ENCODE assay signal across 1 cellular context in genomic region chrX:1162119-1162916, GRCh38.
A peak's percentile ranks its signal among the peaks of the same experiment; 100 is the strongest.
TF ChIP-seq lines count a peak whose summit lies in the region.

No MANE protein-coding gene starts in this region.

TF ChIP-seq in K562, 482 proteins besides CTCF, POLR2A, EP300 and RAD21 (continued from another document):
- TF ChIP-seq, protein P1, sequence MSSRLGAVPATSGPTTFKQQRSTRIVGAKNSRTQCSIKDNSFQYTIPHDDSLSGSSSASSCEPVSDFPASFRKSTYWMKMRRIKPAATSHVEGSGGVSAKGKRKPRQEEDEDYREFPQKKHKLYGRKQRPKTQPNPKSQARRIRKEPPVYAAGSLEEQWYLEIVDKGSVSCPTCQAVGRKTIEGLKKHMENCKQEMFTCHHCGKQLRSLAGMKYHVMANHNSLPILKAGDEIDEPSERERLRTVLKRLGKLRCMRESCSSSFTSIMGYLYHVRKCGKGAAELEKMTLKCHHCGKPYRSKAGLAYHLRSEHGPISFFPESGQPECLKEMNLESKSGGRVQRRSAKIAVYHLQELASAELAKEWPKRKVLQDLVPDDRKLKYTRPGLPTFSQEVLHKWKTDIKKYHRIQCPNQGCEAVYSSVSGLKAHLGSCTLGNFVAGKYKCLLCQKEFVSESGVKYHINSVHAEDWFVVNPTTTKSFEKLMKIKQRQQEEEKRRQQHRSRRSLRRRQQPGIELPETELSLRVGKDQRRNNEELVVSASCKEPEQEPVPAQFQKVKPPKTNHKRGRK (tag; IDR thresholded peaks at IDR 0.05): peak; percentile 84
- TF ChIP-seq TSC22D4 (tag; IDR thresholded peaks at IDR 0.05): no peak
